ENCODE assay signal across 21 cellular contexts in genomic region chr11:78276311-78276710, GRCh38.
"Had no signal": no experiment of that assay in that cellular context is flagged by ENCODE, and none has a peak within 500 bp of the region (broad histone marks: within the 10 kb centered on the region; RNA-seq: fewer than 3 reads in every experiment).

No MANE protein-coding gene starts in this region.

- H3K27ac ChIP-seq: HL-60, RWPE1, SJCRH30 had no signal

- H3K4me3 Mint-ChIP-seq: IgD-negative memory B cell had no signal

- H3K4me1 ChIP-seq: SJCRH30 had no signal

- H3K27me3 Mint-ChIP-seq: IgD-negative memory B cell had no signal

- H3K36me3 ChIP-seq: MG63, SJCRH30 had no signal

- H3K27me3 ChIP-seq: MG63, SJCRH30 had no signal

- H3K4me3 ChIP-seq: MG63, SJCRH30 had no signal

- DNase-seq: Karpas-422, KBM-7, MG63, NCI-H1092 treated with DMSO at 0.1 percent for 48 hours, NCI-H1436, NCI-H187, NCI-H2029, NCI-H2081 treated with DMSO at 0.1 percent for 48 hours, NCI-H2171, NCI-H226, NCI-H446, NCI-H510A, NCI-H524 treated with DMSO at 0.1 percent for 48 hours, NCI-H69, NCI-H774, PC-3, SHP77, SJCRH30 had no signal
